In the genomic region with DNA sequence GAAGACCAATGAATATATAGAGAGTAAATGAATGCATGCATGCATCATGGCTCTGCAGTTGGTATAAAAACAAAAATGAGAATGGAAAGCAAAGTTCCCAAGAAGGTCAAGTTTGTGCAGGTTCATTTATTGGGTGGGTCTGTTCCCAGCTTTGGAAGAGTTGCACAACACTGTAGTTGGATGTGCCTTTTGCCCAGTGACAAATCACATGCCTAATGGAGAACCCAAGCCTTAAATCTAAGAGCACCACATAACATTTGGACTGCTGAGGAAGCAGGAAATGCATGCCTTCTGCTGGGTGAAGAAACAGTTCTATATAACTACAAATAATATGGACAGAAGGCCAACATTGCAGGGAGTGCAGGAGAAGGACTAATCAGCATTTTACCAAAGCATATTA, we compare ENCODE assay signal across 1 cellular context.
TF ChIP-seq lines count a peak whose summit lies in the region.

No MANE protein-coding gene starts in this region.

TF ChIP-seq in K562, 482 proteins besides CTCF, POLR2A, EP300 and RAD21:
- TF ChIP-seq ELF4 (CRISPR knock-in tag; IDR thresholded peaks at IDR 0.05) (no peak), KDM2B (CRISPR knock-in tag; IDR thresholded peaks at IDR 0.05) (no peak), ZNF224 (CRISPR knock-in tag; IDR thresholded peaks at IDR 0.05) (no peak), CEBPB (tag; IDR thresholded peaks at IDR 0.05) (peak; percentile 48; the same call in 1 of the 2 replicates), ZNF77 (CRISPR knock-in tag; IDR thresholded peaks at IDR 0.05) (no peak), MCM3 (IDR thresholded peaks at IDR 0.05) (no peak), ZNF384 (IDR thresholded peaks at IDR 0.05; ENCODE audit: low read depth, low read length) (no peak)
